ENCODE assay signal across 1 cellular context in genomic region chr21:43037918-43038658, GRCh38. TPM values are rescaled to one million over a fixed set of nuclear protein-coding genes. Genes with fewer than 3 reads are reported as not detected.
"Had no signal": no experiment of that assay in that cellular context is flagged by ENCODE, and none has a peak within 500 bp of the region (broad histone marks: within the 10 kb centered on the region; RNA-seq: fewer than 3 reads in every experiment).

No MANE protein-coding gene starts in this region.

RNA-seq across cellular contexts. Expression of gene CBS, which starts 37.5 kb away (rescaled TPM):
- polyA plus RNA-seq: immature natural killer cell had no signal
